In genomic region chr3:58334013-58334321, GRCh38 we compare ENCODE assay signal across 8 cellular contexts. TPM values are rescaled to one million over a fixed set of nuclear protein-coding genes. Genes with fewer than 3 reads are reported as not detected.
DNase-seq lines count a peak whose midpoint lies in the region; ATAC-seq and TF ChIP-seq lines count a peak whose summit lies in the region.

No MANE protein-coding gene starts in this region.

- peaks cover 36% of the 10 kb centered on the region for H3K4me1 ChIP-seq in HAP-1

- peaks cover 34% of the 10 kb centered on the region for H3K27me3 Mint-ChIP-seq in WTC11 (ENCODE audit: low read depth)

- H3K36me3 Mint-ChIP-seq in WTC11, result no peaks in the 10 kb centered on the region

- TF ChIP-seq CTCF in WTC11 (IDR thresholded peaks at IDR 0.05), result no peak

- H3K36me3 ChIP-seq in HAP-1 (replicated peaks), result no peaks in the 10 kb centered on the region

- H3K9me3 ChIP-seq in HAP-1, result no peaks in the 10 kb centered on the region

- ATAC-seq in WTC11 (no peak), GM19035 (IDR thresholded peaks at IDR 0.05; ENCODE audit: unreplicated experiment) (no peak), GM18520 (IDR thresholded peaks at IDR 0.05; ENCODE audit: unreplicated experiment) (no peak)

- no peak for DNase-seq in HAP-1 (ENCODE audit: low spot score in 2 of 2)
- no peak for DNase-seq in WTC11 (ENCODE audit: low spot score)
- peak; percentile 95 for DNase-seq in globus pallidus (ENCODE audit: low spot score)
- DNase-seq in central memory CD4-positive, alpha-beta T cell, result no peak
- no peak for DNase-seq in A172 (ENCODE audit: low spot score)

- H3K4me1 Mint-ChIP-seq in WTC11, result peaks cover 24% of the 10 kb centered on the region

- H3K27me3 ChIP-seq in HAP-1 (ENCODE audit: low read depth), result no peaks in the 10 kb centered on the region

- no peaks in the 10 kb centered on the region for H3K9me3 Mint-ChIP-seq in WTC11

- peak overlapping the region in 12 of 21 experiments; percentile 14 to 88 (median 78) for H3K27ac ChIP-seq in skin epidermis

- in situ Hi-C loops in HAP-1 (cut with MboI; ENCODE audit: low sequenced_read_pairs), result no loop called here

- peak overlapping the region; percentile 90 for H3K4me3 Mint-ChIP-seq in WTC11

- H3K4me3 ChIP-seq in HAP-1 (peak overlapping the region; percentile 57), skin epidermis (peak overlapping the region; percentile 66 to 89 (median 78))

- POLR2A ChIA-PET in WTC11 (lab: Charles Lee), result no interaction called here

- CTCF ChIA-PET in WTC11 (lab: Charles Lee), result interaction anchor here (0.6 to 3.0 kb wide), 5 partner anchors 16 to 166 kb away, joined by 3 to 22 read pairs (median 6); partner anchors contain the start of genes HTD2 and RPP14

- no peak overlapping the region for H3K27ac Mint-ChIP-seq in WTC11

TF ChIP-seq in WTC11, 78 proteins besides CTCF, POLR2A, EP300 and RAD21:
- TF ChIP-seq FOXP4 (CRISPR knock-in tag; IDR thresholded peaks at IDR 0.05), result no peak
- no peak for TF ChIP-seq AFF4 (CRISPR knock-in tag; IDR thresholded peaks at IDR 0.05; ENCODE audit: borderline replicate concordance)
- no peak for TF ChIP-seq IRF2 (CRISPR knock-in tag; IDR thresholded peaks at IDR 0.05; ENCODE audit: borderline replicate concordance, low read depth)
- no peak for TF ChIP-seq NR3C1 (CRISPR knock-in tag; conservative IDR thresholded peaks at IDR 0.05; ENCODE audit: low read depth)
- no peak for TF ChIP-seq ZBTB43 (CRISPR knock-in tag; IDR thresholded peaks at IDR 0.05)
- no peak for TF ChIP-seq NFYB (CRISPR knock-in tag; conservative IDR thresholded peaks at IDR 0.05; ENCODE audit: low read depth)
- no peak for TF ChIP-seq NFATC4 (CRISPR knock-in tag; IDR thresholded peaks at IDR 0.05)
- no peak for TF ChIP-seq ATF2 (CRISPR knock-in tag; IDR thresholded peaks at IDR 0.05; ENCODE audit: borderline replicate concordance, low read depth)
- TF ChIP-seq FOXP1 (CRISPR knock-in tag; IDR thresholded peaks at IDR 0.05; ENCODE audit: borderline replicate concordance), result no peak
- no peak for TF ChIP-seq TP53 (CRISPR knock-in tag; IDR thresholded peaks at IDR 0.05)
- no peak for TF ChIP-seq RELA (CRISPR knock-in tag; IDR thresholded peaks at IDR 0.05; ENCODE audit: borderline replicate concordance)
- TF ChIP-seq JAZF1 (CRISPR knock-in tag; IDR thresholded peaks at IDR 0.05), result no peak
- TF ChIP-seq SMAD4 (CRISPR knock-in tag; IDR thresholded peaks at IDR 0.05), result no peak
- no peak for TF ChIP-seq E2F1 (CRISPR knock-in tag; IDR thresholded peaks at IDR 0.05)

RNA-seq across cellular contexts. Expression of gene PXK, which starts 1.3 kb away (rescaled TPM):
- total RNA-seq in WTC11 (2021), result 6.6 to 9.4 TPM (median 6.9 TPM) in 3 replicates
- 9.3 and 15.2 TPM in 2 replicates for total RNA-seq in A172 (2014; rRNA removed; shearing (Covaris generic))

RNA-seq across cellular contexts. Expression of gene HTD2, which starts 27.6 kb away (rescaled TPM):
- total RNA-seq in WTC11 (2021), result 9.9 to 14.5 TPM (median 11.4 TPM) in 3 replicates
- total RNA-seq in A172 (2014; rRNA removed; shearing (Covaris generic)), result 6.2 TPM in 2 replicates

RNA-seq across cellular contexts. Expression of gene RPP14, which starts 27.9 kb away (rescaled TPM):
- total RNA-seq in WTC11 (2021), result 16.7 to 17.9 TPM (median 17.0 TPM) in 3 replicates
- 13.0 and 19.5 TPM in 2 replicates for total RNA-seq in A172 (2014; rRNA removed; shearing (Covaris generic))
